In genomic region chr15:70431854-70432253, GRCh38 we compare ENCODE assay signal across 24 cellular contexts.
"Had no signal": no experiment of that assay in that cellular context is flagged by ENCODE, and none has a peak within 500 bp of the region (broad histone marks: within the 10 kb centered on the region; RNA-seq: fewer than 3 reads in every experiment).

No MANE protein-coding gene starts in this region.

- H3K36me3 ChIP-seq: brain microvascular endothelial cell had no signal

- DNase-seq: activated CD4-positive, alpha-beta memory T cell treated with anti-CD3 and anti-CD28 coated beads, Interleukin-2, amount 10 ng/mL, durations not matched to agents 7 days and 5 days; activated CD4-positive, alpha-beta T cell treated with anti-CD3 and anti-CD28 coated beads for 36 hours; activated CD4-positive, alpha-beta T cell treated with anti-CD3 and anti-CD28 coated beads, Interleukin-2, amount 10 ng/mL, durations not matched to agents 7 days and 5 days; activated CD4-positive, alpha-beta T cell treated with anti-CD3 and anti-CD28 coated beads, Interleukin-2, amount 50 U/mL, for 4 hours; activated CD4-positive, CD25-positive, alpha-beta regulatory T cell; activated CD4-positive, CD25-positive, alpha-beta regulatory T cell treated with anti-CD3 and anti-CD28 coated beads, Interleukin-2, amount 50 U/mL, for 72 hours; activated CD8-positive, alpha-beta memory T cell treated with anti-CD3 and anti-CD28 coated beads, Interleukin-2, amount 50 U/mL, for 48 hours; activated effector memory CD4-positive, alpha-beta T cell treated with anti-CD3 and anti-CD28 coated beads, Interleukin-2, amount 50 U/mL, for 16 hours; activated naive CD4-positive, alpha-beta T cell treated with anti-CD3 and anti-CD28 coated beads, Interleukin-2, amount 10 ng/mL, durations not matched to agents 7 days and 5 days; activated T-cell treated with anti-CD3 and anti-CD28 coated beads for 4 hours; activated T-cell treated with anti-CD3 and anti-CD28 coated beads, Interleukin-2, amount 50 U/mL, for 48 hours; amniotic stem cell; anterior cingulate cortex; brain microvascular endothelial cell; dorsolateral prefrontal cortex; effector memory CD4-positive, alpha-beta T cell; endodermal cell; foreskin fibroblast; head of caudate nucleus; T-helper 1 cell; T-helper 17 cell; T1000 had no signal

- ATAC-seq: activated CD4-positive, alpha-beta T cell treated with anti-CD3 and anti-CD28 coated beads for 36 hours; esophagus mucosa; T-helper 17 cell had no signal

- H3K27ac ChIP-seq: brain microvascular endothelial cell, coronary artery, dorsolateral prefrontal cortex had no signal

- H3K4me3 ChIP-seq: coronary artery, dorsolateral prefrontal cortex had no signal
